22 cellular contexts compared by ENCODE assay signal in the genomic region with DNA sequence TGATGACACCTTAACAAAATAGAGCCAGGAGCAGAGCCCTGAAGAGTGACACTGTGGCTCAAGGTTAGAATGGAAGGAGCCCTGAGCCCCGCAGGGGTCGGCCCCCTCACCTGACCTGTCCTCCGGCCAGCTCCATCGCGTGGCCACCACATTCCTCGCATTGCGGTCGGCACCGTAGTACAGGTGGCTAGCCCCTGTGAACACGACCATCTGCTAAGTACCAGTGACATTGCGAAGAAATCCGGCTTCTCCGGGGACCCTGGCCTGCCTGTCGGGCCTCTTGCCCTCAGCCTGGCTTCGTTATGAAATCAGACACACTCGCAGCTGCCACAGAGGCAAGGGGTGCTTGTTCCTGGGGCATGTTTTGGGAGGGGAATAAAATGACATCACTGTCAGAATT.
DNase-seq lines count a peak whose midpoint lies in the region; ATAC-seq and TF ChIP-seq lines count a peak whose summit lies in the region.
"Had no signal": no experiment of that assay in that cellular context is flagged by ENCODE, and none has a peak within 500 bp of the region (broad histone marks: within the 10 kb centered on the region; RNA-seq: fewer than 3 reads in every experiment).

No MANE protein-coding gene starts in this region.

- H3K9me3 ChIP-seq in right atrium auricular region (no peaks in the 10 kb centered on the region), lower lobe of right lung (no peaks in the 10 kb centered on the region), transverse colon (no peaks in the 10 kb centered on the region)
- H3K9me3 ChIP-seq in CD8-positive, alpha-beta memory T cell (ENCODE audit: low read length): no peaks in the 10 kb centered on the region
- H3K9me3 ChIP-seq: gastrocnemius medialis had no signal

- CTCF ChIA-PET in CD8-positive, alpha-beta memory T cell (lab: Charles Lee): no interaction called here
- CTCF ChIA-PET in activated CD4-positive, alpha-beta memory T cell treated with anti-CD3 and anti-CD28 coated beads, Interleukin-2, amount 10 ng/mL, durations not matched to agents 7 days and 5 days (lab: Charles Lee): interaction anchor here (1.6 to 2.1 kb wide), 2 partner anchors 30 to 42 kb away, joined by 4 to 18 read pairs; no protein-coding TSS in a partner anchor

- peaks cover 29% of the 10 kb centered on the region for H3K36me3 ChIP-seq in right atrium auricular region
- H3K36me3 ChIP-seq in CD8-positive, alpha-beta memory T cell (ENCODE audit: insufficient read depth, low read length): no peaks in the 10 kb centered on the region
- peaks cover 37% of the 10 kb centered on the region for H3K36me3 ChIP-seq in lower lobe of right lung
- peaks cover 0 to 5% (median 0%) of the 10 kb centered on the region in 4 donors for H3K36me3 ChIP-seq in transverse colon
- H3K36me3 ChIP-seq: gastrocnemius medialis had no signal

- H3K9me3 Mint-ChIP-seq in CD8-positive, alpha-beta memory T cell: no peaks in the 10 kb centered on the region
- no peaks in the 10 kb centered on the region for H3K9me3 Mint-ChIP-seq in activated CD4-positive, alpha-beta memory T cell treated with anti-CD3 and anti-CD28 coated beads, Interleukin-2, amount 10 ng/mL, durations not matched to agents 7 days and 5 days
- H3K9me3 Mint-ChIP-seq: GM23338, nephron progenitor cell had no signal

- peaks cover 0 to 13% (median 7%) of the 10 kb centered on the region in 3 donors for H3K36me3 Mint-ChIP-seq in CD8-positive, alpha-beta memory T cell
- no peaks in the 10 kb centered on the region for H3K36me3 Mint-ChIP-seq in activated CD4-positive, alpha-beta memory T cell treated with anti-CD3 and anti-CD28 coated beads, Interleukin-2, amount 10 ng/mL, durations not matched to agents 7 days and 5 days (ENCODE audit: low read depth)

- DNase-seq in Right ventricle myocardium superior (peak; percentile 27), right atrium auricular region (ENCODE audit: low spot score) (no peak), lower lobe of right lung (peak; percentile 31), transverse colon (no peak), NCI-H1417 treated with DMSO at 0.1 percent for 48 hours (lab: John Stamatoyannopoulos, UW) (no peak), C1 segment of cervical spinal cord (lab: John Stamatoyannopoulos, UW) (no peak)
- no peak for DNase-seq in CD8-positive, alpha-beta memory T cell
- DNase-seq in activated CD4-positive, alpha-beta memory T cell treated with anti-CD3 and anti-CD28 coated beads, Interleukin-2, amount 10 ng/mL, durations not matched to agents 7 days and 5 days: no peak
- DNase-seq: activated CD8-positive, alpha-beta memory T cell treated with anti-CD3 and anti-CD28 coated beads for 24 hours; amygdala; brain microvascular endothelial cell; DND-41; gastrocnemius medialis; hippocampal formation; NCI-H1436; NCI-H2081 treated with DMSO at 0.1 percent for 48 hours; NCI-H2227 treated with DMSO at 0.1 percent for 48 hours; nephron progenitor cell; stimulated activated naive CD4-positive, alpha-beta T cell had no signal

- POLR2A ChIA-PET in CD8-positive, alpha-beta memory T cell (lab: Charles Lee): interaction anchor here (0.6 kb wide), 1 partner anchor 41 kb away, joined by 12 read pairs; no protein-coding TSS in a partner anchor
- POLR2A ChIA-PET in activated CD4-positive, alpha-beta memory T cell treated with anti-CD3 and anti-CD28 coated beads, Interleukin-2, amount 10 ng/mL, durations not matched to agents 7 days and 5 days (lab: Charles Lee): no interaction called here

- TF ChIP-seq CTCF in right atrium auricular region (IDR thresholded peaks at IDR 0.05) (no peak), lower lobe of right lung (IDR thresholded peaks at IDR 0.05) (no peak), transverse colon (IDR thresholded peaks at IDR 0.05) (no peak)

- no peak for TF ChIP-seq EP300 in transverse colon (IDR thresholded peaks at IDR 0.05; ENCODE audit: low read depth)

- WGBS in transverse colon (ENCODE audit: low coverage in 1 of 2), 2 donors: 86 to 96% methylated on average over 5 to 16 of the region's 16 CpGs

- ATAC-seq in Right ventricle myocardium superior (ENCODE audit: poor library complexity) (no peak), lower lobe of right lung (no peak)
- ATAC-seq: gastrocnemius medialis had no signal

- H3K4me1 Mint-ChIP-seq in CD8-positive, alpha-beta memory T cell: peaks cover 24 to 28% (median 25%) of the 10 kb centered on the region in 3 donors
- H3K4me1 Mint-ChIP-seq in activated CD4-positive, alpha-beta memory T cell treated with anti-CD3 and anti-CD28 coated beads, Interleukin-2, amount 10 ng/mL, durations not matched to agents 7 days and 5 days: peaks cover 36% of the 10 kb centered on the region

- H3K27ac Mint-ChIP-seq in CD8-positive, alpha-beta memory T cell: peak overlapping the region in 5 of 8 donors; percentile 29 to 99 (median 88)
- peak overlapping the region; percentile 84 for H3K27ac Mint-ChIP-seq in activated CD4-positive, alpha-beta memory T cell treated with anti-CD3 and anti-CD28 coated beads, Interleukin-2, amount 10 ng/mL, durations not matched to agents 7 days and 5 days
- H3K27ac Mint-ChIP-seq: GM23338 had no signal

- intact Hi-C loops in Right ventricle myocardium superior (cut with DNase I) (loop anchor here (1.0 kb wide), 1 partner anchor 42 kb away; no protein-coding TSS in a partner anchor), lower lobe of right lung (cut with DNase I) (no loop called here), transverse colon (cut with DNase I; ENCODE audit: low total_unique reads) (loop anchor here (2.0 kb wide), 1 partner anchor 42 kb away; no protein-coding TSS in a partner anchor)

- no peak overlapping the region for H3K27ac ChIP-seq in right atrium auricular region
- no peak overlapping the region for H3K27ac ChIP-seq in CD8-positive, alpha-beta memory T cell (ENCODE audit: low read depth, low read length)
- no peak overlapping the region for H3K27ac ChIP-seq in lower lobe of right lung
- no peak overlapping the region for H3K27ac ChIP-seq in transverse colon
- H3K27ac ChIP-seq: brain microvascular endothelial cell, C4-2B, gastrocnemius medialis had no signal

- TF ChIP-seq POLR2A in transverse colon (IDR thresholded peaks at IDR 0.05): no peak

- in situ Hi-C loops in transverse colon (cut with MboI; ENCODE audit: low pct_ligation_motif_present in 1 of 4, low pct_unique_long_range_greater_than_20kb in 1 of 4, low sequenced_read_pairs in 3 of 4): no loop called here

- H3K4me3 ChIP-seq in right atrium auricular region (no peak overlapping the region), lower lobe of right lung (no peak overlapping the region), transverse colon (no peak overlapping the region)
- no peak overlapping the region for H3K4me3 ChIP-seq in CD8-positive, alpha-beta memory T cell (ENCODE audit: low read length)
- H3K4me3 ChIP-seq: gastrocnemius medialis, GM23338, skin epidermis had no signal

- H3K27me3 ChIP-seq in right atrium auricular region (no peaks in the 10 kb centered on the region), lower lobe of right lung (ENCODE audit: low read depth) (no peaks in the 10 kb centered on the region), transverse colon (no peaks in the 10 kb centered on the region)
- no peaks in the 10 kb centered on the region for H3K27me3 ChIP-seq in CD8-positive, alpha-beta memory T cell (ENCODE audit: insufficient read depth, low read length, poor library complexity, severe bottlenecking)
- H3K27me3 ChIP-seq: brain microvascular endothelial cell, gastrocnemius medialis had no signal

- H3K27me3 Mint-ChIP-seq in CD8-positive, alpha-beta memory T cell: no peaks in the 10 kb centered on the region
- H3K27me3 Mint-ChIP-seq in activated CD4-positive, alpha-beta memory T cell treated with anti-CD3 and anti-CD28 coated beads, Interleukin-2, amount 10 ng/mL, durations not matched to agents 7 days and 5 days: no peaks in the 10 kb centered on the region

- H3K4me3 Mint-ChIP-seq in CD8-positive, alpha-beta memory T cell: peak overlapping the region in 1 of 7 donors; percentile 23
- no peak overlapping the region for H3K4me3 Mint-ChIP-seq in activated CD4-positive, alpha-beta memory T cell treated with anti-CD3 and anti-CD28 coated beads, Interleukin-2, amount 10 ng/mL, durations not matched to agents 7 days and 5 days
- H3K4me3 Mint-ChIP-seq: GM23338, nephron progenitor cell had no signal

- peaks cover 0 to 14% of the 10 kb centered on the region in 2 donors for H3K4me1 ChIP-seq in right atrium auricular region
- peaks cover 35% of the 10 kb centered on the region for H3K4me1 ChIP-seq in CD8-positive, alpha-beta memory T cell (ENCODE audit: insufficient read depth, low read length)
- H3K4me1 ChIP-seq in lower lobe of right lung: peaks cover 15% of the 10 kb centered on the region
- peaks cover 3 to 15% (median 12%) of the 10 kb centered on the region in 4 donors for H3K4me1 ChIP-seq in transverse colon

Comparison
In these comparisons a context has a peak if more than half of its experiments do, and no peak if none do; other contexts are left out.
1. DNase-seq: peak in Right ventricle myocardium superior (single experiment) and lower lobe of right lung (single experiment); none in right atrium auricular region (single experiment), CD8-positive, alpha-beta memory T cell (0 of 5), activated CD4-positive, alpha-beta memory T cell treated with anti-CD3 and anti-CD28 coated beads, Interleukin-2, amount 10 ng/mL, durations not matched to agents 7 days and 5 days (single experiment), transverse colon (single experiment), NCI-H1417 treated with DMSO at 0.1 percent for 48 hours (single experiment) and C1 segment of cervical spinal cord (0 of 14).